In the genomic region with DNA sequence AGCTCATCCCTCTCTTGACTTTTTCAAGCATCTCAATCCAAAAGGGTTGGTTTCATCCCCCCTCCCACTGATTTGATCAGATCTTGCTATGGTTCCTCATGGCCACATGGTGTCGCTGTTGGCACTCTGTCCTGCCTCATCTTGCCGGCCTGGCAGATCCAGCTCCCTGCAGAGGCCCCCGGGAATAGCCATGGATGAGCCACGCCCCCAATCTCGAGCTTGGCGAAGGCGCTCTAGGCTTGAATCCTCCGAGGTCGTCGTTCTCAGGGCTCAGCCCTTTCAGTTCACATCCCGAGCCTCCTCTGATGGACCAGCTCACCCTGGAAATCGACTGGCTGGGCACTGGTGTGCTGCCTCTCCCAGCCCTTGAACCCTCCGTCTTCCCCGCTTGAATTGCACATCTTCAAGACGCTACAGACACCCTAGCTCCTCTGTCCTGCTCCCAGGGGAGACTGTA, we compare ENCODE assay signal across 8 cellular contexts.
DNase-seq lines count a peak whose midpoint lies in the region; ATAC-seq, FAIRE-seq and TF ChIP-seq lines count a peak whose summit lies in the region.

No MANE protein-coding gene starts in this region.

- H3K4me3 ChIP-seq in BLaER1 treated with 17β-estradiol and CSF1 and Interleukin-3, amounts not matched to agents 10 nM and 100 nM: no peak overlapping the region; a peak in 1 of 20 replicates

- no peaks in the 10 kb centered on the region for H4K20me1 ChIP-seq in BLaER1 treated with 17β-estradiol and CSF1 and Interleukin-3, amounts not matched to agents 10 nM and 100 nM

- H3K36me3 ChIP-seq in BLaER1 treated with 17β-estradiol and CSF1 and Interleukin-3, amounts not matched to agents 10 nM and 100 nM: no peaks in the 10 kb centered on the region

- no peaks in the 10 kb centered on the region for H3K36me3 Mint-ChIP-seq in WTC11
- no peaks in the 10 kb centered on the region for H3K36me3 Mint-ChIP-seq in nephron (ENCODE audit: low read depth)

- H3K27me3 Mint-ChIP-seq in WTC11 (ENCODE audit: low read depth): peaks cover 27% of the 10 kb centered on the region
- H3K27me3 Mint-ChIP-seq in nephron (ENCODE audit: low read depth): peaks cover 60% of the 10 kb centered on the region

- peaks cover 29% of the 10 kb centered on the region for H3K4me1 Mint-ChIP-seq in WTC11
- peaks cover 7% of the 10 kb centered on the region for H3K4me1 Mint-ChIP-seq in nephron

- CTCF ChIA-PET in WTC11 (lab: Charles Lee): interaction anchor here (0.6 to 3.2 kb wide), 54 partner anchors 10 to 998 kb away, joined by 3 to 40 read pairs (median 4); no protein-coding TSS in a partner anchor

- ATAC-seq in WTC11: peak; percentile 97
- no peak for ATAC-seq in GM19452 (IDR thresholded peaks at IDR 0.05; ENCODE audit: unreplicated experiment)

- no peaks in the 10 kb centered on the region for H3K27me3 ChIP-seq in BLaER1 treated with 17β-estradiol and CSF1 and Interleukin-3, amounts not matched to agents 10 nM and 100 nM

- no peak overlapping the region for H3K27ac ChIP-seq in BLaER1 treated with 17β-estradiol and CSF1 and Interleukin-3, amounts not matched to agents 10 nM and 100 nM

- FAIRE-seq in urothelium cell line (lab: Jason Lieb, UNC): peak; percentile 69

- H3K9ac ChIP-seq in BLaER1 treated with 17β-estradiol and CSF1 and Interleukin-3, amounts not matched to agents 10 nM and 100 nM: peak overlapping the region in 1 of 11 experiments; percentile 19; a peak in 1 of 22 replicates

- peak overlapping the region; percentile 11 to 78 (median 60); a peak in 16 of 22 replicates for H3K4me2 ChIP-seq in BLaER1 treated with 17β-estradiol and CSF1 and Interleukin-3, amounts not matched to agents 10 nM and 100 nM

- TF ChIP-seq CTCF in WTC11 (IDR thresholded peaks at IDR 0.05): peak; percentile 90
- peak; percentile 90 to 94 (median 90) for TF ChIP-seq CTCF in nephron (IDR thresholded peaks at IDR 0.05; ENCODE audit: unreplicated experiment in 3 of 3)

- H3K27ac Mint-ChIP-seq in WTC11 (no peak overlapping the region), nephron (no peak overlapping the region)

- H3K4me3 Mint-ChIP-seq in WTC11 (peak overlapping the region; percentile 60), nephron (peak overlapping the region; percentile 14 to 58 (median 55))

- POLR2A ChIA-PET in WTC11 (lab: Charles Lee): interaction anchor here (0.6 kb wide), 2 partner anchors 140 to 549 kb away, joined by 4 to 6 read pairs; no protein-coding TSS in a partner anchor

- DNase-seq in GM19240 (ENCODE audit: insufficient read length, low spot score) (peak; percentile 36), NCI-H2081 (lab: John Stamatoyannopoulos, UW) (peak; percentile 71 to 77), WTC11 (ENCODE audit: low spot score) (peak; percentile 92), fibroblast of the conjunctiva (ENCODE audit: low read depth) (peak; percentile 56), urothelium cell line (ENCODE audit: low spot score) (peak; percentile 88)

- H3K9me3 Mint-ChIP-seq in WTC11: no peaks in the 10 kb centered on the region
- no peaks in the 10 kb centered on the region for H3K9me3 Mint-ChIP-seq in nephron

- no peaks in the 10 kb centered on the region for H3K9me3 ChIP-seq in BLaER1 treated with 17β-estradiol and CSF1 and Interleukin-3, amounts not matched to agents 10 nM and 100 nM (replicated peaks in 1 of 11)

- H3K4me1 ChIP-seq in BLaER1 treated with 17β-estradiol and CSF1 and Interleukin-3, amounts not matched to agents 10 nM and 100 nM: peaks cover 0 to 6% (median 4%) of the 10 kb centered on the region in 10 experiments; a peak in 9 of 20 replicates

TF ChIP-seq in WTC11, 78 proteins besides CTCF, POLR2A, EP300 and RAD21:
- TF ChIP-seq, protein P1, sequence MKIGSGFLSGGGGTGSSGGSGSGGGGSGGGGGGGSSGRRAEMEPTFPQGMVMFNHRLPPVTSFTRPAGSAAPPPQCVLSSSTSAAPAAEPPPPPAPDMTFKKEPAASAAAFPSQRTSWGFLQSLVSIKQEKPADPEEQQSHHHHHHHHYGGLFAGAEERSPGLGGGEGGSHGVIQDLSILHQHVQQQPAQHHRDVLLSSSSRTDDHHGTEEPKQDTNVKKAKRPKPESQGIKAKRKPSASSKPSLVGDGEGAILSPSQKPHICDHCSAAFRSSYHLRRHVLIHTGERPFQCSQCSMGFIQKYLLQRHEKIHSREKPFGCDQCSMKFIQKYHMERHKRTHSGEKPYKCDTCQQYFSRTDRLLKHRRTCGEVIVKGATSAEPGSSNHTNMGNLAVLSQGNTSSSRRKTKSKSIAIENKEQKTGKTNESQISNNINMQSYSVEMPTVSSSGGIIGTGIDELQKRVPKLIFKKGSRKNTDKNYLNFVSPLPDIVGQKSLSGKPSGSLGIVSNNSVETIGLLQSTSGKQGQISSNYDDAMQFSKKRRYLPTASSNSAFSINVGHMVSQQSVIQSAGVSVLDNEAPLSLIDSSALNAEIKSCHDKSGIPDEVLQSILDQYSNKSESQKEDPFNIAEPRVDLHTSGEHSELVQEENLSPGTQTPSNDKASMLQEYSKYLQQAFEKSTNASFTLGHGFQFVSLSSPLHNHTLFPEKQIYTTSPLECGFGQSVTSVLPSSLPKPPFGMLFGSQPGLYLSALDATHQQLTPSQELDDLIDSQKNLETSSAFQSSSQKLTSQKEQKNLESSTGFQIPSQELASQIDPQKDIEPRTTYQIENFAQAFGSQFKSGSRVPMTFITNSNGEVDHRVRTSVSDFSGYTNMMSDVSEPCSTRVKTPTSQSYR (CRISPR knock-in tag; IDR thresholded peaks at IDR 0.05): no peak
- peak; percentile 70; the same call in 1 of the 2 replicates for TF ChIP-seq ETV6 (CRISPR knock-in tag; IDR thresholded peaks at IDR 0.05)
- 0 out of 2 replicates have a peak, but pooled peaks have one; percentile 33 for TF ChIP-seq TEAD1 (CRISPR knock-in tag; IDR thresholded peaks at IDR 0.05)
- TF ChIP-seq, protein P2, sequence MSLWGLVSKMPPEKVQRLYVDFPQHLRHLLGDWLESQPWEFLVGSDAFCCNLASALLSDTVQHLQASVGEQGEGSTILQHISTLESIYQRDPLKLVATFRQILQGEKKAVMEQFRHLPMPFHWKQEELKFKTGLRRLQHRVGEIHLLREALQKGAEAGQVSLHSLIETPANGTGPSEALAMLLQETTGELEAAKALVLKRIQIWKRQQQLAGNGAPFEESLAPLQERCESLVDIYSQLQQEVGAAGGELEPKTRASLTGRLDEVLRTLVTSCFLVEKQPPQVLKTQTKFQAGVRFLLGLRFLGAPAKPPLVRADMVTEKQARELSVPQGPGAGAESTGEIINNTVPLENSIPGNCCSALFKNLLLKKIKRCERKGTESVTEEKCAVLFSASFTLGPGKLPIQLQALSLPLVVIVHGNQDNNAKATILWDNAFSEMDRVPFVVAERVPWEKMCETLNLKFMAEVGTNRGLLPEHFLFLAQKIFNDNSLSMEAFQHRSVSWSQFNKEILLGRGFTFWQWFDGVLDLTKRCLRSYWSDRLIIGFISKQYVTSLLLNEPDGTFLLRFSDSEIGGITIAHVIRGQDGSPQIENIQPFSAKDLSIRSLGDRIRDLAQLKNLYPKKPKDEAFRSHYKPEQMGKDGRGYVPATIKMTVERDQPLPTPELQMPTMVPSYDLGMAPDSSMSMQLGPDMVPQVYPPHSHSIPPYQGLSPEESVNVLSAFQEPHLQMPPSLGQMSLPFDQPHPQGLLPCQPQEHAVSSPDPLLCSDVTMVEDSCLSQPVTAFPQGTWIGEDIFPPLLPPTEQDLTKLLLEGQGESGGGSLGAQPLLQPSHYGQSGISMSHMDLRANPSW (CRISPR knock-in tag; conservative IDR thresholded peaks at IDR 0.05; ENCODE audit: low read depth): no peak
- TF ChIP-seq, protein P3, sequence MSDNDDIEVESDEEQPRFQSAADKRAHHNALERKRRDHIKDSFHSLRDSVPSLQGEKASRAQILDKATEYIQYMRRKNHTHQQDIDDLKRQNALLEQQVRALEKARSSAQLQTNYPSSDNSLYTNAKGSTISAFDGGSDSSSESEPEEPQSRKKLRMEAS (CRISPR knock-in tag; IDR thresholded peaks at IDR 0.05): peak; percentile 60
- TF ChIP-seq, protein P4, sequence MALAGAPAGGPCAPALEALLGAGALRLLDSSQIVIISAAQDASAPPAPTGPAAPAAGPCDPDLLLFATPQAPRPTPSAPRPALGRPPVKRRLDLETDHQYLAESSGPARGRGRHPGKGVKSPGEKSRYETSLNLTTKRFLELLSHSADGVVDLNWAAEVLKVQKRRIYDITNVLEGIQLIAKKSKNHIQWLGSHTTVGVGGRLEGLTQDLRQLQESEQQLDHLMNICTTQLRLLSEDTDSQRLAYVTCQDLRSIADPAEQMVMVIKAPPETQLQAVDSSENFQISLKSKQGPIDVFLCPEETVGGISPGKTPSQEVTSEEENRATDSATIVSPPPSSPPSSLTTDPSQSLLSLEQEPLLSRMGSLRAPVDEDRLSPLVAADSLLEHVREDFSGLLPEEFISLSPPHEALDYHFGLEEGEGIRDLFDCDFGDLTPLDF (CRISPR knock-in tag; IDR thresholded peaks at IDR 0.05): no peak

Comparison
In these comparisons a context has a peak if more than half of its experiments do, and no peak if none do; other contexts are left out.
1. DNase-seq: peak in every context shown above with its lines; median percentile 92 in WTC11; 88 in urothelium cell line; 74 in NCI-H2081; 56 in fibroblast of the conjunctiva; 36 in GM19240.